26 cellular contexts compared by ENCODE assay signal in the genomic region with DNA sequence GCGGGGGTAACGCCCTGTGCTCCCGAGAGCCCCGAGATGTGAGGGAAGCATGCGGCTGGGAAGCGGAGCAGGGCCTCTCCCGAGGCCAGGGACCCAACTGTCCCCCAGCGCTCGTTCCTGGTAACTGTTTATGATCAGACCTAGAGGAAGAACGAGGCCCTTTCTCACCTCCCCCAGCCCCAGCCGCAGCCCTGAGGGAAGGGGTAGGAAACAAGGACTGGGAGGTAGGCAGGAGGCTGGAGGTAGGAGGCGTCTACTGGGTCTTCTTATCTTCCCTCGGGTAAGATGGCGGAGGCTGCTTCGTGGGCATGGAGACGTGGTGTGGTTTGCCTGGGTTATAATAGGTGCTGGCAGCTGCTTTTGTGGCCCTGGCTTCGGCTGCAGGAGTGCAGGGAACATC.
"Had no signal": no experiment of that assay in that cellular context is flagged by ENCODE, and none has a peak within 500 bp of the region (broad histone marks: within the 10 kb centered on the region; RNA-seq: fewer than 3 reads in every experiment).

No MANE protein-coding gene starts in this region.

- FAIRE-seq: colon, endometrium, endothelial cell of umbilical vein, frontal cortex had no signal

- H3K27ac ChIP-seq: colonic mucosa, coronary artery, dorsolateral prefrontal cortex, epithelial cell of prostate, esophagus muscularis mucosa, esophagus squamous epithelium, foreskin keratinocyte, gastrocnemius medialis, gastroesophageal sphincter, heart left ventricle, heart right ventricle had no signal

- H3K9me3 ChIP-seq: colonic mucosa, esophagus squamous epithelium had no signal

- H3K36me3 ChIP-seq: colonic mucosa, esophagus muscularis mucosa, esophagus squamous epithelium, gastrocnemius medialis, gastroesophageal sphincter, heart left ventricle, heart right ventricle had no signal

- H3K27me3 ChIP-seq: colonic mucosa, esophagus squamous epithelium, foreskin keratinocyte, gastrocnemius medialis, heart left ventricle, heart right ventricle had no signal

- H3K4me1 ChIP-seq: colonic mucosa, esophagus muscularis mucosa, esophagus squamous epithelium, foreskin keratinocyte, gastroesophageal sphincter, heart left ventricle had no signal

- DNase-seq: colonic mucosa; cortex of kidney; dermis blood vessel endothelial cell; dorsolateral prefrontal cortex; effector CD4-positive, alpha-beta T cell; effector CD8-positive, alpha-beta T cell; effector memory CD4-positive, alpha-beta T cell; effector memory CD8-positive, alpha-beta T cell; esophagus squamous epithelium; foreskin fibroblast; foreskin keratinocyte; foreskin melanocyte; gastrocnemius medialis; glutamatergic neuron; head of caudate nucleus; heart left ventricle; heart right ventricle had no signal

- H3K4me3 ChIP-seq: colonic mucosa, coronary artery, dorsolateral prefrontal cortex, esophagus muscularis mucosa, esophagus squamous epithelium, gastrocnemius medialis, gastroesophageal sphincter, heart left ventricle, heart right ventricle had no signal

- ATAC-seq: effector memory CD8-positive, alpha-beta T cell; esophagus mucosa; foreskin keratinocyte; gastrocnemius medialis; gastroesophageal sphincter; heart left ventricle; heart right ventricle had no signal
